In the genomic region with DNA sequence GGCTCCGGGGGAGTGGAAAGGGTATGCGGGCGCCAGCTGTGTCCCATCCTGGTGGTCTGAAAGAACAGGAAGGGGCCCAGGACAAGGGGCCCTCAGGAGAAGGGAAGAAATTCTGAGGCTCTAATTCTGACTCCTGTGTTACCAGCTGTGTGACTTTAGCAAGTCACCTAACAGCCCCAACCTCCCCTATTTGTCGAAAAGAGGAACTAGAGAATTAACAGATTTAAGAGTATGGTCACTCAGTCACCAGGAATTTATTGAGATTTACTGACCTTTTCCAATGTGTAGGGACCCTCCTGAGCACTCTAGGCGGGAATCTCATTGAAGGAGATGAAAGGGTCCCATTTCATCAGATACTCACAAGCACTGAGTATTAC, we compare ENCODE assay signal across 14 cellular contexts. TPM values are rescaled to one million over a fixed set of nuclear protein-coding genes. Genes with fewer than 3 reads are reported as not detected.
DNase-seq lines count a peak whose midpoint lies in the region; ATAC-seq and TF ChIP-seq lines count a peak whose summit lies in the region.
"Had no signal": no experiment of that assay in that cellular context is flagged by ENCODE, and none has a peak within 500 bp of the region (broad histone marks: within the 10 kb centered on the region; RNA-seq: fewer than 3 reads in every experiment).

No MANE protein-coding gene starts in this region.

- no peaks in the 10 kb centered on the region for H3K9me3 ChIP-seq in A673 (ENCODE audit: low read depth, low read length, poor library complexity, severe bottlenecking)
- H3K9me3 ChIP-seq: left lung had no signal

- H3K4me2 ChIP-seq in GM23338: peak overlapping the region; percentile 65

- BruUV-seq in A673 (replicated peaks; lab: Mats Ljungman, UMichigan): no TSS peak

- H3K27me3 Mint-ChIP-seq in GM23338 (ENCODE audit: insufficient read depth, low read depth, poor library complexity) (peaks cover 15% of the 10 kb centered on the region), activated B cell treated with CpG ODN at 0.5 μM for 24 hours (no peaks in the 10 kb centered on the region), progenitor cell of endocrine pancreas (no peaks in the 10 kb centered on the region)
- H3K27me3 Mint-ChIP-seq in activated CD8-positive, alpha-beta T cell treated with anti-CD3 and anti-CD28 coated beads for 36 hours: no peaks in the 10 kb centered on the region
- H3K27me3 Mint-ChIP-seq: central memory CD8-positive, alpha-beta T cell; stimulated activated naive CD8-positive, alpha-beta T cell treated with anti-CD3 and anti-CD28 coated beads, Interleukin-15, Interleukin-2, amounts not matched to agents 100 ng/mL and 50 ng/mL, for 24 hours had no signal

- H3K27ac ChIP-seq in A673 (ENCODE audit: low read depth, low read length, poor library complexity, severe bottlenecking): no peak overlapping the region
- no peak overlapping the region for H3K27ac ChIP-seq in GM23338 (ENCODE audit: low read depth)
- H3K27ac ChIP-seq: left lung, parathyroid adenoma had no signal

- H3K4me1 ChIP-seq in A673 (ENCODE audit: insufficient read depth, low read length, poor library complexity, severe bottlenecking): peaks cover 10% of the 10 kb centered on the region
- H3K4me1 ChIP-seq in GM23338 (ENCODE audit: insufficient read depth): peaks cover 18% of the 10 kb centered on the region
- H3K4me1 ChIP-seq: left lung, parathyroid adenoma had no signal

- no peaks in the 10 kb centered on the region; the same call in 2 of the 3 replicates for H3K9me3 Mint-ChIP-seq in GM23338
- H3K9me3 Mint-ChIP-seq in activated B cell treated with CpG ODN at 0.5 μM for 24 hours: no peaks in the 10 kb centered on the region
- H3K9me3 Mint-ChIP-seq in activated CD8-positive, alpha-beta T cell treated with anti-CD3 and anti-CD28 coated beads for 36 hours: no peaks in the 10 kb centered on the region
- no peaks in the 10 kb centered on the region for H3K9me3 Mint-ChIP-seq in progenitor cell of endocrine pancreas (ENCODE audit: low read depth)
- H3K9me3 Mint-ChIP-seq: central memory CD8-positive, alpha-beta T cell; stimulated activated naive CD8-positive, alpha-beta T cell treated with anti-CD3 and anti-CD28 coated beads, Interleukin-15, Interleukin-2, amounts not matched to agents 100 ng/mL and 50 ng/mL, for 24 hours had no signal

- CTCF ChIA-PET in A673 (lab: Charles Lee): no interaction called here
- CTCF ChIA-PET in activated B cell treated with CpG ODN at 0.5 μM for 24 hours (lab: Charles Lee): no interaction called here
- CTCF ChIA-PET in activated CD8-positive, alpha-beta T cell treated with anti-CD3 and anti-CD28 coated beads for 36 hours (lab: Charles Lee): interaction anchor here (2.5 kb wide), 1 partner anchor 75 kb away, joined by 9 read pairs; no protein-coding TSS in a partner anchor

- intact Hi-C loops in A673 (cut with micrococcal nuclease; ENCODE audit: unreplicated experiment) (no loop called here), activated B cell treated with CpG ODN at 0.5 μM for 24 hours (cut with micrococcal nuclease) (no loop called here)
- intact Hi-C loops in activated CD8-positive, alpha-beta T cell treated with anti-CD3 and anti-CD28 coated beads for 36 hours (cut with micrococcal nuclease): no loop called here

- H3K36me3 Mint-ChIP-seq in GM23338 (ENCODE audit: low read depth) (peaks cover 7% of the 10 kb centered on the region), activated B cell treated with CpG ODN at 0.5 μM for 24 hours (ENCODE audit: low read depth) (peaks cover 18% of the 10 kb centered on the region), progenitor cell of endocrine pancreas (ENCODE audit: insufficient read depth) (peaks cover 10% of the 10 kb centered on the region)
- H3K36me3 Mint-ChIP-seq in activated CD8-positive, alpha-beta T cell treated with anti-CD3 and anti-CD28 coated beads for 36 hours (ENCODE audit: low read depth): peaks cover 12% of the 10 kb centered on the region

- DNase-seq in A673 (ENCODE audit: low spot score) (no peak), GM23338 (ENCODE audit: low spot score) (no peak), NOMO-1 treated with dmso at 0.1 percent for 144 hours (lab: John Stamatoyannopoulos, UW; ENCODE audit: unreplicated experiment) (peak; percentile 18), activated B cell treated with CpG ODN at 0.5 μM for 24 hours (no peak), activated gamma-delta T cell (lab: John Stamatoyannopoulos, UW) (no peak), NCI-H2171 (lab: John Stamatoyannopoulos, UW) (no peak), progenitor cell of endocrine pancreas (ENCODE audit: low spot score, unreplicated experiment) (no peak)
- no peak for DNase-seq in activated CD8-positive, alpha-beta T cell treated with anti-CD3 and anti-CD28 coated beads for 36 hours
- DNase-seq: activated CD8-positive, alpha-beta T cell treated with anti-CD3 and anti-CD28 coated beads, Interleukin-2, amount 10 ng/mL, durations not matched to agents 7 days and 5 days; effector memory CD4-positive, alpha-beta T cell; left lung had no signal

- POLR2A ChIA-PET in A673 (lab: Charles Lee; ENCODE audit: low non-redundant PET) (no interaction called here), activated B cell treated with CpG ODN at 0.5 μM for 24 hours (lab: Charles Lee) (no interaction called here)
- POLR2A ChIA-PET in activated CD8-positive, alpha-beta T cell treated with anti-CD3 and anti-CD28 coated beads for 36 hours (lab: Charles Lee): interaction anchor here (0.8 kb wide), 1 partner anchor 14 kb away, joined by 3 read pairs; no protein-coding TSS in a partner anchor

- H3F3A ChIP-seq in GM23338 (replicated peaks; ENCODE audit: low read depth): peaks cover 21% of the 10 kb centered on the region

- H3K4me1 Mint-ChIP-seq in GM23338 (peaks cover 12% of the 10 kb centered on the region; the same call in 2 of the 3 replicates), activated B cell treated with CpG ODN at 0.5 μM for 24 hours (peaks cover 6% of the 10 kb centered on the region), progenitor cell of endocrine pancreas (ENCODE audit: low read depth) (no peaks in the 10 kb centered on the region)
- H3K4me1 Mint-ChIP-seq in activated CD8-positive, alpha-beta T cell treated with anti-CD3 and anti-CD28 coated beads for 36 hours (ENCODE audit: low read depth): peaks cover 3% of the 10 kb centered on the region
- H3K4me1 Mint-ChIP-seq: central memory CD8-positive, alpha-beta T cell had no signal

- H3K9me2 ChIP-seq in GM23338 (ENCODE audit: insufficient read depth): no peaks in the 10 kb centered on the region

- no peak for TF ChIP-seq CTCF in A673 (conservative IDR thresholded peaks at IDR 0.05; ENCODE audit: low read depth, low read length)
- no peak for TF ChIP-seq CTCF in GM23338 (conservative IDR thresholded peaks at IDR 0.05; ENCODE audit: low read depth in 2 of 2)
- TF ChIP-seq CTCF in activated B cell treated with CpG ODN at 0.5 μM for 24 hours (IDR thresholded peaks at IDR 0.05): no peak
- TF ChIP-seq CTCF in activated CD8-positive, alpha-beta T cell treated with anti-CD3 and anti-CD28 coated beads for 36 hours (IDR thresholded peaks at IDR 0.05): no peak
- no peak for TF ChIP-seq CTCF in progenitor cell of endocrine pancreas (IDR thresholded peaks at IDR 0.05; ENCODE audit: unreplicated experiment)

- peak overlapping the region; percentile 44 for H3K4me3 ChIP-seq in A673 (ENCODE audit: low read depth, low read length, poor library complexity, severe bottlenecking)
- H3K4me3 ChIP-seq in GM23338: peak overlapping the region; percentile 26; the same call in 1 of the 2 replicates
- H3K4me3 ChIP-seq: left lung had no signal

- H2AFZ ChIP-seq in GM23338: no peak overlapping the region
- H2AFZ ChIP-seq: parathyroid adenoma had no signal

- no peaks in the 10 kb centered on the region for H3K79me2 ChIP-seq in GM23338 (replicated peaks; ENCODE audit: insufficient read depth)
- H3K79me2 ChIP-seq: parathyroid adenoma had no signal

- H3K27ac Mint-ChIP-seq in GM23338 (no peak overlapping the region), activated B cell treated with CpG ODN at 0.5 μM for 24 hours (no peak overlapping the region), progenitor cell of endocrine pancreas (no peak overlapping the region)
- no peak overlapping the region for H3K27ac Mint-ChIP-seq in activated CD8-positive, alpha-beta T cell treated with anti-CD3 and anti-CD28 coated beads for 36 hours
- H3K27ac Mint-ChIP-seq: activated CD8-positive, alpha-beta T cell treated with anti-CD3 and anti-CD28 coated beads, Interleukin-2, amount 10 ng/mL, durations not matched to agents 7 days and 5 days; stimulated activated naive CD8-positive, alpha-beta T cell treated with anti-CD3 and anti-CD28 coated beads, Interleukin-15, Interleukin-2, amounts not matched to agents 100 ng/mL and 50 ng/mL, for 24 hours had no signal

- no peak for ATAC-seq in GM23338
- peak; percentile 31 for ATAC-seq in activated B cell treated with CpG ODN at 0.5 μM for 24 hours (ENCODE audit: low read depth)
- ATAC-seq in activated CD8-positive, alpha-beta T cell treated with anti-CD3 and anti-CD28 coated beads for 36 hours: no peak
- ATAC-seq: activated CD8-positive, alpha-beta T cell treated with anti-CD3 and anti-CD28 coated beads, Interleukin-2, amount 10 ng/mL, durations not matched to agents 7 days and 5 days; left lung had no signal

- H3K27me3 ChIP-seq in A673 (replicated peaks; ENCODE audit: insufficient read depth, low read depth, low read length, poor library complexity) (no peaks in the 10 kb centered on the region), GM23338 (ENCODE audit: insufficient read depth) (no peaks in the 10 kb centered on the region)

- no peaks in the 10 kb centered on the region for H4K20me1 ChIP-seq in GM23338 (replicated peaks; ENCODE audit: insufficient read depth)

- no peak overlapping the region for H3K4me3 Mint-ChIP-seq in GM23338
- H3K4me3 Mint-ChIP-seq in activated B cell treated with CpG ODN at 0.5 μM for 24 hours: no peak overlapping the region
- no peak overlapping the region for H3K4me3 Mint-ChIP-seq in activated CD8-positive, alpha-beta T cell treated with anti-CD3 and anti-CD28 coated beads for 36 hours
- no peak overlapping the region for H3K4me3 Mint-ChIP-seq in progenitor cell of endocrine pancreas (ENCODE audit: low read depth)
- H3K4me3 Mint-ChIP-seq: activated CD8-positive, alpha-beta T cell treated with anti-CD3 and anti-CD28 coated beads, Interleukin-2, amount 10 ng/mL, durations not matched to agents 7 days and 5 days; central memory CD8-positive, alpha-beta T cell; stimulated activated naive CD8-positive, alpha-beta T cell treated with anti-CD3 and anti-CD28 coated beads, Interleukin-15, Interleukin-2, amounts not matched to agents 100 ng/mL and 50 ng/mL, for 24 hours had no signal

- H3K36me3 ChIP-seq in A673 (ENCODE audit: insufficient read depth, low read length, poor library complexity, severe bottlenecking) (no peaks in the 10 kb centered on the region), GM23338 (ENCODE audit: insufficient read depth) (no peaks in the 10 kb centered on the region)

RNA-seq across cellular contexts. Expression of gene RPS6KA4, which starts 14.6 kb away (rescaled TPM):
- 22.9 and 24.5 TPM in 2 replicates for total RNA-seq in A673 (2021)
- 18.6 and 19.9 TPM in 2 replicates for total RNA-seq in GM23338 (2014; rRNA removed; shearing (Covaris generic))
- polyA plus RNA-seq in GM23338 (2016; fragmentation: Nextera tagmentation; extraction: Ambion mirVana): 3.5 and 4.1 TPM in 2 replicates
- 18.0 and 22.6 TPM in 2 replicates for total RNA-seq in activated B cell treated with CpG ODN at 0.5 μM for 24 hours
- 10 to 100 TPM; 24.6 to 26.0 TPM for total RNA-seq in activated CD8-positive, alpha-beta T cell treated with anti-CD3 and anti-CD28 coated beads for 36 hours
- total RNA-seq in progenitor cell of endocrine pancreas: 18.6 and 18.7 TPM in 2 replicates

RNA-seq across cellular contexts. Expression of gene CCDC88B, which starts 33.6 kb away (rescaled TPM):
- 0.47 and 0.76 TPM in 2 replicates for total RNA-seq in A673 (2021)
- total RNA-seq in GM23338 (2014; rRNA removed; shearing (Covaris generic)): 12.1 and 12.3 TPM in 2 replicates
- 5.9 and 6.8 TPM in 2 replicates for polyA plus RNA-seq in GM23338 (2016; fragmentation: Nextera tagmentation; extraction: Ambion mirVana)
- 180 and 201 TPM in 2 replicates for total RNA-seq in activated B cell treated with CpG ODN at 0.5 μM for 24 hours
- 10 to 100 TPM; 65.8 to 76.1 TPM for total RNA-seq in activated CD8-positive, alpha-beta T cell treated with anti-CD3 and anti-CD28 coated beads for 36 hours
- total RNA-seq in progenitor cell of endocrine pancreas: 4.3 and 6.2 TPM in 2 replicates

RNA-seq across cellular contexts. Expression of gene PRDX5, which starts 55.7 kb away (rescaled TPM):
- total RNA-seq in A673 (2021) (206 and 221 TPM in 2 replicates), activated B cell treated with CpG ODN at 0.5 μM for 24 hours (73.6 and 85.8 TPM in 2 replicates), progenitor cell of endocrine pancreas (157 and 171 TPM in 2 replicates)
- total RNA-seq in GM23338 (2014; rRNA removed; shearing (Covaris generic)): 202 and 212 TPM in 2 replicates
- 300 and 312 TPM in 2 replicates for polyA plus RNA-seq in GM23338 (2016; fragmentation: Nextera tagmentation; extraction: Ambion mirVana)
- total RNA-seq in activated CD8-positive, alpha-beta T cell treated with anti-CD3 and anti-CD28 coated beads for 36 hours: 100 to 1,000 TPM; 103 to 105 TPM

RNA-seq across cellular contexts. Expression of gene TRMT112, which starts 56.2 kb away (rescaled TPM):
- total RNA-seq in A673 (2021) (254 and 270 TPM in 2 replicates), activated B cell treated with CpG ODN at 0.5 μM for 24 hours (156 and 175 TPM in 2 replicates), progenitor cell of endocrine pancreas (137 and 149 TPM in 2 replicates)
- total RNA-seq in GM23338 (2014; rRNA removed; shearing (Covaris generic)): 298 and 349 TPM in 2 replicates
- polyA plus RNA-seq in GM23338 (2016; fragmentation: Nextera tagmentation; extraction: Ambion mirVana): 927 and 1,003 TPM in 2 replicates
- total RNA-seq in activated CD8-positive, alpha-beta T cell treated with anti-CD3 and anti-CD28 coated beads for 36 hours: 100 to 1,000 TPM; 197 TPM
